31 cellular contexts compared by ENCODE assay signal in the genomic region with DNA sequence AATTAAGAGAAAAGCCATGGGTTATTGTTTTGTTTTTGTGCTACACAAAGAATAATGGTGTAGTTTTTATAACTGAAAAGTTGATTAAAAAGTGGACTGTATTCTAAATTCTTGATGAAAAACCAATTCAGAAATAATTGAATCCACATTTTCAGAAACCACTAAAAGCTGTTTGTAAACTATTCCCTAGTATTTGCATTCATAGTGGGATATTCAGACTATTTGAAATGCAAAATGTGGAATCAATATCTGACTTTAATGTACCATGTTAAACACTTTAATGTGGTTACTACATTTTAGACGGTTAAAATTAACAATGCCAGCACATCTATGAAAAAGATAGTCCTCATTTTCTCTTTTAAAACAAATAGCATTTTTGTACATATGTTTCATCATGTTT.
"Had no signal": no experiment of that assay in that cellular context is flagged by ENCODE, and none has a peak within 500 bp of the region (broad histone marks: within the 10 kb centered on the region; RNA-seq: fewer than 3 reads in every experiment).

No MANE protein-coding gene starts in this region.

- DNase-seq: activated CD4-positive, alpha-beta memory T cell treated with anti-CD3 and anti-CD28 coated beads for 36 hours; activated CD4-positive, alpha-beta T cell treated with anti-CD3 and anti-CD28 coated beads for 36 hours; activated CD4-positive, alpha-beta T cell treated with anti-CD3 and anti-CD28 coated beads, Interleukin-2, amount 10 ng/mL, durations not matched to agents 24 days and 14 days; activated CD4-positive, CD25-positive, alpha-beta regulatory T cell; activated CD4-positive, CD25-positive, alpha-beta regulatory T cell treated with anti-CD3 and anti-CD28 coated beads, Interleukin-2, amount 50 U/mL, for 72 hours; activated CD8-positive, alpha-beta memory T cell treated with anti-CD3 and anti-CD28 coated beads, Interleukin-2, amount 10 ng/mL, durations not matched to agents 7 days and 5 days; activated CD8-positive, alpha-beta memory T cell treated with anti-CD3 and anti-CD28 coated beads, Interleukin-2, amount 50 U/mL, for 4 hours; activated CD8-positive, alpha-beta T cell treated with anti-CD3 and anti-CD28 coated beads, Interleukin-2, amount 10 ng/mL, durations not matched to agents 7 days and 5 days; activated effector memory CD4-positive, alpha-beta T cell treated with anti-CD3 and anti-CD28 coated beads, Interleukin-2, amount 50 U/mL, for 16 hours; activated naive CD4-positive, alpha-beta T cell treated with anti-CD3 and anti-CD28 coated beads for 36 hours; activated naive CD8-positive, alpha-beta T cell treated with anti-CD3 and anti-CD28 coated beads for 36 hours; activated naive CD8-positive, alpha-beta T cell treated with anti-CD3 and anti-CD28 coated beads, Interleukin-2, amount 50 U/mL, for 24 hours; activated T-cell treated with anti-CD3 and anti-CD28 coated beads, Interleukin-2, amount 50 U/mL, for 1 hour; activated T-cell treated with anti-CD3 and anti-CD28 coated beads, Interleukin-2, amount 50 U/mL, for 48 hours; adrenal gland; amygdala; central memory CD4-positive, alpha-beta T cell; cerebellar nuclear complex; colonic mucosa; effector CD8-positive, alpha-beta T cell; foreskin fibroblast; heart left ventricle; hypothalamus; T-helper 2 cell had no signal

- H3K4me1 Mint-ChIP-seq: activated CD4-positive, alpha-beta T cell treated with anti-CD3 and anti-CD28 coated beads for 36 hours; activated CD4-positive, alpha-beta T cell treated with anti-CD3 and anti-CD28 coated beads, Interleukin-2, amount 10 ng/mL, durations not matched to agents 24 days and 14 days; activated CD8-positive, alpha-beta memory T cell treated with anti-CD3 and anti-CD28 coated beads, Interleukin-2, amount 10 ng/mL, durations not matched to agents 7 days and 5 days; activated naive CD4-positive, alpha-beta T cell treated with anti-CD3 and anti-CD28 coated beads, Interleukin-2, amount 50 U/mL, for 24 hours; activated naive CD8-positive, alpha-beta T cell treated with anti-CD3 and anti-CD28 coated beads for 36 hours; activated naive CD8-positive, alpha-beta T cell treated with anti-CD3 and anti-CD28 coated beads, Interleukin-2, amount 50 U/mL, for 24 hours had no signal

- H3K36me3 Mint-ChIP-seq: activated CD4-positive, alpha-beta memory T cell treated with anti-CD3 and anti-CD28 coated beads for 36 hours; activated CD8-positive, alpha-beta memory T cell treated with anti-CD3 and anti-CD28 coated beads, Interleukin-2, amount 10 ng/mL, durations not matched to agents 7 days and 5 days; activated naive CD4-positive, alpha-beta T cell treated with anti-CD3 and anti-CD28 coated beads, Interleukin-2, amount 50 U/mL, for 24 hours; activated naive CD8-positive, alpha-beta T cell treated with anti-CD3 and anti-CD28 coated beads for 36 hours; brain had no signal

- H3K27me3 ChIP-seq: adrenal gland, breast epithelium, cardiac muscle cell, colonic mucosa, heart left ventricle had no signal

- H3K27ac Mint-ChIP-seq: activated CD4-positive, alpha-beta memory T cell treated with anti-CD3 and anti-CD28 coated beads for 36 hours; activated CD4-positive, alpha-beta T cell treated with anti-CD3 and anti-CD28 coated beads for 36 hours; activated CD4-positive, alpha-beta T cell treated with anti-CD3 and anti-CD28 coated beads, Interleukin-2, amount 10 ng/mL, durations not matched to agents 24 days and 14 days; activated CD8-positive, alpha-beta memory T cell treated with anti-CD3 and anti-CD28 coated beads, Interleukin-2, amount 10 ng/mL, durations not matched to agents 7 days and 5 days; activated CD8-positive, alpha-beta T cell treated with anti-CD3 and anti-CD28 coated beads, Interleukin-2, amount 10 ng/mL, durations not matched to agents 7 days and 5 days; activated naive CD4-positive, alpha-beta T cell treated with anti-CD3 and anti-CD28 coated beads for 36 hours; activated naive CD4-positive, alpha-beta T cell treated with anti-CD3 and anti-CD28 coated beads, Interleukin-2, amount 50 U/mL, for 24 hours; activated naive CD8-positive, alpha-beta T cell treated with anti-CD3 and anti-CD28 coated beads for 36 hours; activated naive CD8-positive, alpha-beta T cell treated with anti-CD3 and anti-CD28 coated beads, Interleukin-2, amount 50 U/mL, for 24 hours; activated T-helper 1 cell treated with anti-CD3 and anti-CD28 coated beads, Interleukin-12 subunit alpha, Interleukin-12 subunit beta, Interleukin-2, Interleukin-4 antibody, amounts not matched to agents 30 ng/mL and 10 ng/mL and 1 ng/mL, durations not matched to agents 14 hours and 24 hours and 36 hours; activated T-helper 2 cell treated with anti-CD3 and anti-CD28 coated beads, Interferon-gamma antibody, Interleukin-2, Interleukin-4, amounts not matched to agents 10 μg/mL and 5 μg/mL and 100 μg/mL, durations not matched to agents 14 hours and 24 hours and 36 hours; brain had no signal

- H3K27ac ChIP-seq: adrenal gland, breast epithelium, cardiac muscle cell, colonic mucosa, heart left ventricle had no signal

- H3K4me1 ChIP-seq: adrenal gland, breast epithelium, colonic mucosa had no signal

- H3K9me3 Mint-ChIP-seq: activated CD4-positive, alpha-beta T cell treated with anti-CD3 and anti-CD28 coated beads, Interleukin-2, amount 10 ng/mL, durations not matched to agents 24 days and 14 days; activated naive CD4-positive, alpha-beta T cell treated with anti-CD3 and anti-CD28 coated beads, Interleukin-2, amount 50 U/mL, for 24 hours; activated naive CD8-positive, alpha-beta T cell treated with anti-CD3 and anti-CD28 coated beads, Interleukin-2, amount 50 U/mL, for 24 hours; activated T-helper 1 cell treated with anti-CD3 and anti-CD28 coated beads, Interleukin-12 subunit alpha, Interleukin-12 subunit beta, Interleukin-2, Interleukin-4 antibody, amounts not matched to agents 30 ng/mL and 10 ng/mL and 1 ng/mL, durations not matched to agents 14 hours and 24 hours and 36 hours; activated T-helper 2 cell treated with anti-CD3 and anti-CD28 coated beads, Interferon-gamma antibody, Interleukin-2, Interleukin-4, amounts not matched to agents 10 μg/mL and 5 μg/mL and 100 μg/mL, durations not matched to agents 14 hours and 24 hours and 36 hours had no signal

- H3K36me3 ChIP-seq: adrenal gland, breast epithelium, cardiac muscle cell, colonic mucosa, heart left ventricle had no signal

- H3K4me3 Mint-ChIP-seq: activated CD4-positive, alpha-beta memory T cell treated with anti-CD3 and anti-CD28 coated beads for 36 hours; activated CD4-positive, alpha-beta T cell treated with anti-CD3 and anti-CD28 coated beads for 36 hours; activated CD4-positive, alpha-beta T cell treated with anti-CD3 and anti-CD28 coated beads, Interleukin-2, amount 10 ng/mL, durations not matched to agents 24 days and 14 days; activated CD8-positive, alpha-beta memory T cell treated with anti-CD3 and anti-CD28 coated beads, Interleukin-2, amount 10 ng/mL, durations not matched to agents 7 days and 5 days; activated CD8-positive, alpha-beta T cell treated with anti-CD3 and anti-CD28 coated beads, Interleukin-2, amount 10 ng/mL, durations not matched to agents 7 days and 5 days; activated naive CD4-positive, alpha-beta T cell treated with anti-CD3 and anti-CD28 coated beads for 36 hours; activated naive CD4-positive, alpha-beta T cell treated with anti-CD3 and anti-CD28 coated beads, Interleukin-2, amount 50 U/mL, for 24 hours; activated naive CD8-positive, alpha-beta T cell treated with anti-CD3 and anti-CD28 coated beads for 36 hours; activated naive CD8-positive, alpha-beta T cell treated with anti-CD3 and anti-CD28 coated beads, Interleukin-2, amount 50 U/mL, for 24 hours; activated T-helper 1 cell treated with anti-CD3 and anti-CD28 coated beads, Interleukin-12 subunit alpha, Interleukin-12 subunit beta, Interleukin-2, Interleukin-4 antibody, amounts not matched to agents 30 ng/mL and 10 ng/mL and 1 ng/mL, durations not matched to agents 14 hours and 24 hours and 36 hours; brain had no signal

- H3K27me3 Mint-ChIP-seq: activated CD4-positive, alpha-beta memory T cell treated with anti-CD3 and anti-CD28 coated beads for 36 hours; activated CD4-positive, alpha-beta T cell treated with anti-CD3 and anti-CD28 coated beads for 36 hours; activated CD4-positive, alpha-beta T cell treated with anti-CD3 and anti-CD28 coated beads, Interleukin-2, amount 10 ng/mL, durations not matched to agents 24 days and 14 days; activated CD8-positive, alpha-beta memory T cell treated with anti-CD3 and anti-CD28 coated beads, Interleukin-2, amount 10 ng/mL, durations not matched to agents 7 days and 5 days; activated naive CD4-positive, alpha-beta T cell treated with anti-CD3 and anti-CD28 coated beads, Interleukin-2, amount 50 U/mL, for 24 hours; activated naive CD8-positive, alpha-beta T cell treated with anti-CD3 and anti-CD28 coated beads for 36 hours; activated naive CD8-positive, alpha-beta T cell treated with anti-CD3 and anti-CD28 coated beads, Interleukin-2, amount 50 U/mL, for 24 hours; brain had no signal

- H3K9me3 ChIP-seq: adrenal gland, breast epithelium, colonic mucosa, heart left ventricle had no signal

- ATAC-seq: activated CD4-positive, alpha-beta T cell treated with anti-CD3 and anti-CD28 coated beads for 36 hours; activated CD8-positive, alpha-beta memory T cell treated with anti-CD3 and anti-CD28 coated beads, Interleukin-2, amount 10 ng/mL, durations not matched to agents 7 days and 5 days; activated CD8-positive, alpha-beta T cell treated with anti-CD3 and anti-CD28 coated beads, Interleukin-2, amount 10 ng/mL, durations not matched to agents 7 days and 5 days; activated naive CD8-positive, alpha-beta T cell treated with anti-CD3 and anti-CD28 coated beads, Interleukin-2, amount 50 U/mL, for 24 hours; esophagus mucosa; heart left ventricle had no signal

- H3K4me3 ChIP-seq: adrenal gland, breast epithelium, cardiac muscle cell, colonic mucosa, heart left ventricle had no signal
